8 cellular contexts compared by ENCODE assay signal in the genomic region with DNA sequence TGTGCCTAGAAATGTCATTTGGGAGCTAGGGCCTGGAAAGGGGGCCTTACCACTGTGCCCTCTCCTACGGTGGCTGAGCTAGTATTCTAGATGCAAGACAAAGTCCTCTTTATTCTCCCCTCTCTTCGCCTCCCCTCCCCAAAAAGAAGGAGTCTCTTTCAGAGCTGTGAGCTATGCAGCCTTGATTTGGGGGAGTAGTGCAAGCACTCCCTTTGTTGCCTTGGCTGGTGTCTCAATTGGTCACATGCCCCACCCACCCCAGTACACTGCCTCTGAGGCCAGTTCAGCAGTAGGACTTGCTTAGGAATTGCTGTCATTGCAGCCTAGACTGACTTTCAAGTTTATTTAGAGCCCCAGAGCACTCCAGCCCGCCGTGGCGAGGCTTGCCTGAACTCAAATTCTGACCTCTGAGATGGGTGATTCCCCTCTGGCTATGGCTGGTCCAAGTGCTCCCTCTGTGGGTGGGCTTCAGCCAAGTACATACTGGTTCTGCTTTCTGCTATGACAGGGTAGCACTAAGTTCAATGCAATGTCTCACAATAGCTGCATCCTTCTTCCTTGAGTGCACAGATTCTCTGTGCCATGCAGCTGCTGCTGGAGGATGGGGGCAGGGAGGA. TPM values are rescaled to one million over a fixed set of nuclear protein-coding genes. Genes with fewer than 3 reads are reported as not detected.
A peak's percentile ranks its signal among the peaks of the same experiment; 100 is the strongest.
DNase-seq lines count a peak whose midpoint lies in the region; ATAC-seq and TF ChIP-seq lines count a peak whose summit lies in the region.

No MANE protein-coding gene starts in this region.

- no peaks in the 10 kb centered on the region for H3K79me2 ChIP-seq in GM23338 (replicated peaks; ENCODE audit: insufficient read depth)

- no peak overlapping the region for H3K4me3 ChIP-seq in GM23338

- intact Hi-C loops in activated naive CD4-positive, alpha-beta T cell treated with anti-CD3 and anti-CD28 coated beads for 36 hours (cut with micrococcal nuclease): loop anchor here (1.0 to 2.0 kb wide), 3 partner anchors 36 to 362 kb away; partner anchors contain the start of gene FBXO33

- no peaks in the 10 kb centered on the region for H3K9me2 ChIP-seq in GM23338 (ENCODE audit: insufficient read depth)

- H3K4me1 ChIP-seq in GM23338 (ENCODE audit: insufficient read depth): no peaks in the 10 kb centered on the region

- peak; percentile 90 for ATAC-seq in GM23338
- ATAC-seq in activated naive CD8-positive, alpha-beta T cell treated with anti-CD3 and anti-CD28 coated beads, Interleukin-2, amount 10 ng/mL, durations not matched to agents 7 days and 5 days (ENCODE audit: low read depth): peak; percentile 63

- H3K27ac Mint-ChIP-seq in activated naive CD4-positive, alpha-beta T cell treated with anti-CD3 and anti-CD28 coated beads for 36 hours: no peak overlapping the region
- H3K27ac Mint-ChIP-seq in GM23338 (peak overlapping the region; percentile 36; the same call in 1 of the 2 replicates), nephron progenitor cell (no peak overlapping the region)
- no peak overlapping the region for H3K27ac Mint-ChIP-seq in activated naive CD8-positive, alpha-beta T cell treated with anti-CD3 and anti-CD28 coated beads, Interleukin-2, amount 10 ng/mL, durations not matched to agents 7 days and 5 days

- no peak overlapping the region for H3K4me3 Mint-ChIP-seq in activated naive CD4-positive, alpha-beta T cell treated with anti-CD3 and anti-CD28 coated beads for 36 hours
- no peak overlapping the region for H3K4me3 Mint-ChIP-seq in GM23338
- no peak overlapping the region for H3K4me3 Mint-ChIP-seq in activated naive CD8-positive, alpha-beta T cell treated with anti-CD3 and anti-CD28 coated beads, Interleukin-2, amount 10 ng/mL, durations not matched to agents 7 days and 5 days
- H3K4me3 Mint-ChIP-seq in nephron progenitor cell: no peak overlapping the region

- no peaks in the 10 kb centered on the region for H3F3A ChIP-seq in GM23338 (replicated peaks; ENCODE audit: low read depth)

- peaks cover 2% of the 10 kb centered on the region for H3K9me3 Mint-ChIP-seq in activated naive CD4-positive, alpha-beta T cell treated with anti-CD3 and anti-CD28 coated beads for 36 hours
- H3K9me3 Mint-ChIP-seq in GM23338 (no peaks in the 10 kb centered on the region), nephron progenitor cell (no peaks in the 10 kb centered on the region)
- H3K9me3 Mint-ChIP-seq in activated naive CD8-positive, alpha-beta T cell treated with anti-CD3 and anti-CD28 coated beads, Interleukin-2, amount 10 ng/mL, durations not matched to agents 7 days and 5 days: no peaks in the 10 kb centered on the region

- H3K4me2 ChIP-seq in GM23338: no peak overlapping the region

- no peaks in the 10 kb centered on the region for H4K20me1 ChIP-seq in GM23338 (replicated peaks; ENCODE audit: insufficient read depth)

- no peaks in the 10 kb centered on the region for H3K4me1 Mint-ChIP-seq in activated naive CD4-positive, alpha-beta T cell treated with anti-CD3 and anti-CD28 coated beads for 36 hours (ENCODE audit: low read depth)
- H3K4me1 Mint-ChIP-seq in GM23338 (peaks cover 11% of the 10 kb centered on the region), nephron progenitor cell (peaks cover 6% of the 10 kb centered on the region)
- H3K4me1 Mint-ChIP-seq in activated naive CD8-positive, alpha-beta T cell treated with anti-CD3 and anti-CD28 coated beads, Interleukin-2, amount 10 ng/mL, durations not matched to agents 7 days and 5 days: no peaks in the 10 kb centered on the region

- DNase-seq in activated naive CD4-positive, alpha-beta T cell treated with anti-CD3 and anti-CD28 coated beads for 36 hours: peak; percentile 70
- DNase-seq in activated naive CD4-positive, alpha-beta T cell (lab: John Stamatoyannopoulos, UW): no peak
- DNase-seq in GM23338 (ENCODE audit: low spot score): peak; percentile 73
- DNase-seq in LHCN-M2 (ENCODE audit: low read depth): peak; percentile 23
- peak; percentile 36 for DNase-seq in activated naive CD8-positive, alpha-beta T cell treated with anti-CD3 and anti-CD28 coated beads, Interleukin-2, amount 10 ng/mL, durations not matched to agents 7 days and 5 days
- DNase-seq in nephron progenitor cell: peak; percentile 44
- no peak for DNase-seq in DMS53 treated with DMSO at 0.1 percent for 48 hours (lab: John Stamatoyannopoulos, UW; ENCODE audit: unreplicated experiment)
- DNase-seq in A172 (ENCODE audit: low spot score): no peak

- H3K36me3 Mint-ChIP-seq in activated naive CD4-positive, alpha-beta T cell treated with anti-CD3 and anti-CD28 coated beads for 36 hours (ENCODE audit: low read depth): peaks cover 7% of the 10 kb centered on the region
- H3K36me3 Mint-ChIP-seq in GM23338 (ENCODE audit: low read depth): 0 out of 3 replicates have a peak, but pooled peaks cover 5% of the 10 kb centered on the region
- H3K36me3 Mint-ChIP-seq in activated naive CD8-positive, alpha-beta T cell treated with anti-CD3 and anti-CD28 coated beads, Interleukin-2, amount 10 ng/mL, durations not matched to agents 7 days and 5 days: peaks cover 1% of the 10 kb centered on the region
- no peaks in the 10 kb centered on the region for H3K36me3 Mint-ChIP-seq in nephron progenitor cell (ENCODE audit: low read depth)

- no peaks in the 10 kb centered on the region for H3K36me3 ChIP-seq in GM23338 (ENCODE audit: insufficient read depth)

- CTCF ChIA-PET in activated naive CD4-positive, alpha-beta T cell treated with anti-CD3 and anti-CD28 coated beads for 36 hours (lab: Charles Lee): interaction anchor here (0.9 to 3.9 kb wide), 6 partner anchors 10 to 237 kb away, joined by 3 to 12 read pairs (median 5); no protein-coding TSS in a partner anchor

- H3K27me3 Mint-ChIP-seq in activated naive CD4-positive, alpha-beta T cell treated with anti-CD3 and anti-CD28 coated beads for 36 hours (ENCODE audit: low read depth): peaks cover 9% of the 10 kb centered on the region
- no peaks in the 10 kb centered on the region for H3K27me3 Mint-ChIP-seq in GM23338 (ENCODE audit: insufficient read depth, low read depth, poor library complexity)
- H3K27me3 Mint-ChIP-seq in activated naive CD8-positive, alpha-beta T cell treated with anti-CD3 and anti-CD28 coated beads, Interleukin-2, amount 10 ng/mL, durations not matched to agents 7 days and 5 days: peaks cover 3% of the 10 kb centered on the region
- peaks cover 4% of the 10 kb centered on the region for H3K27me3 Mint-ChIP-seq in nephron progenitor cell (ENCODE audit: low read depth, poor library complexity)

- POLR2A ChIA-PET in activated naive CD8-positive, alpha-beta T cell treated with anti-CD3 and anti-CD28 coated beads, Interleukin-2, amount 10 ng/mL, durations not matched to agents 7 days and 5 days (lab: Charles Lee): no interaction called here

- TF ChIP-seq CTCF in GM23338 (conservative IDR thresholded peaks at IDR 0.05; ENCODE audit: low read depth in 2 of 2) (peak; percentile 46 to 75; a peak in 3 of 4 replicates), nephron progenitor cell (IDR thresholded peaks at IDR 0.05) (no peak)

- H3K27ac ChIP-seq in GM23338 (ENCODE audit: low read depth): no peak overlapping the region

- no peaks in the 10 kb centered on the region for H3K27me3 ChIP-seq in GM23338 (ENCODE audit: insufficient read depth)

- H2AFZ ChIP-seq in GM23338: no peak overlapping the region

TF ChIP-seq in GM23338, 12 proteins besides CTCF, POLR2A, EP300 and RAD21:
- TF ChIP-seq JUNB (IDR thresholded peaks at IDR 0.05; ENCODE audit: unreplicated experiment) (no peak), EZH2 (IDR thresholded peaks at IDR 0.05; ENCODE audit: low read depth, unreplicated experiment) (no peak), NANOG (IDR thresholded peaks at IDR 0.05; ENCODE audit: borderline replicate concordance) (no peak)

RNA-seq across cellular contexts. Expression of gene FBXO33, which starts 37.0 kb away (rescaled TPM):
- total RNA-seq in activated naive CD4-positive, alpha-beta T cell treated with anti-CD3 and anti-CD28 coated beads for 36 hours: 10 to 100 TPM; 16.1 to 16.4 TPM
- total RNA-seq in GM23338 (2014; rRNA removed; shearing (Covaris generic)): 13.1 and 13.4 TPM in 2 replicates
- 6.7 and 7.0 TPM in 2 replicates for polyA plus RNA-seq in GM23338 (2016; fragmentation: Nextera tagmentation; extraction: Ambion mirVana)
- 12.8 and 18.1 TPM in 2 replicates for total RNA-seq in LHCN-M2 (2014; rRNA removed)
- polyA plus RNA-seq in LHCN-M2 (2012): 5.0 TPM
- 10 to 100 TPM; 18.7 to 19.0 TPM for total RNA-seq in activated naive CD8-positive, alpha-beta T cell treated with anti-CD3 and anti-CD28 coated beads, Interleukin-2, amount 10 ng/mL, durations not matched to agents 7 days and 5 days
- total RNA-seq in A172 (2014; rRNA removed; shearing (Covaris generic)): 8.3 and 9.4 TPM in 2 replicates

Comparison
In these comparisons a context has a peak if more than half of its experiments do, and no peak if none do; other contexts are left out.
1. DNase-seq: peak in activated naive CD4-positive, alpha-beta T cell treated with anti-CD3 and anti-CD28 coated beads for 36 hours (single experiment), GM23338 (single experiment), LHCN-M2 (single experiment), activated naive CD8-positive, alpha-beta T cell treated with anti-CD3 and anti-CD28 coated beads, Interleukin-2, amount 10 ng/mL, durations not matched to agents 7 days and 5 days (single experiment) and nephron progenitor cell (single experiment); none in activated naive CD4-positive, alpha-beta T cell (0 of 4), DMS53 treated with DMSO at 0.1 percent for 48 hours (single experiment) and A172 (single experiment).